ENCODE assay signal across 8 cellular contexts in the genomic region with DNA sequence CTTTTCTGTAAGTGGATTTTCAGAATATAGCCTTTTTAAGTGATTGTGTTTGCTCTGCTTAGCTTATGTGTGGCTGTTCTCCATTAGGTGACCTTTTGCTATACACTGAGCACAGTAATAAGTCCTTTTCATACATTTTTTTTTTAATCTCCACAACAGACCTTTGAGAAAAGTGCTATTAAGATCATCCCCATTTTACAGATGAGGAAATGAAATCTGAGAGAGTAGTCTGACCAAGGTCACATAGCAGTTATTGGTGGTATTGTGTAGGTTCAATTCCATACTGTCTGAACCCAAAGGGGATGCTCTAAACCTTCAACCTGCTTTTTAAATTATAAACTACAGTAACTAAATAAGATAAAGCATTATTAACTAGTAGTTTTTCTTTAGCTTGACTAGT. TPM values are rescaled to one million over a fixed set of nuclear protein-coding genes. Genes with fewer than 3 reads are reported as not detected.
A peak's percentile ranks its signal among the peaks of the same experiment; 100 is the strongest.
DNase-seq lines count a peak whose midpoint lies in the region; ATAC-seq and TF ChIP-seq lines count a peak whose summit lies in the region.
"Had no signal": no experiment of that assay in that cellular context is flagged by ENCODE, and none has a peak within 500 bp of the region (broad histone marks: within the 10 kb centered on the region; RNA-seq: fewer than 3 reads in every experiment).

No MANE protein-coding gene starts in this region.

- H3K9me2 ChIP-seq in HCT116 (ENCODE audit: insufficient read depth) = no peaks in the 10 kb centered on the region

- H3K79me2 ChIP-seq in HCT116 (ENCODE audit: insufficient read depth, low read length) = peaks cover 68% of the 10 kb centered on the region

- H4K20me1 ChIP-seq in HCT116 (ENCODE audit: insufficient read depth) = peaks cover 48% of the 10 kb centered on the region

- peak overlapping the region; percentile 80 for H3K4me2 ChIP-seq in HCT116 (ENCODE audit: low read length)

- H3K27me3 Mint-ChIP-seq in WTC11 (ENCODE audit: low read depth) = no peaks in the 10 kb centered on the region
- H3K27me3 Mint-ChIP-seq in glutamatergic neuron (ENCODE audit: unreplicated experiment) = peaks cover 5% of the 10 kb centered on the region

- peak overlapping the region; percentile 63; the same call in 1 of the 2 replicates for H3K27ac Mint-ChIP-seq in WTC11
- peak overlapping the region; percentile 91 for H3K27ac Mint-ChIP-seq in glutamatergic neuron (ENCODE audit: unreplicated experiment)
- peak overlapping the region; percentile 99 for H3K27ac Mint-ChIP-seq in stimulated activated effector memory CD8-positive, alpha-beta T cell treated with anti-CD3 and anti-CD28 coated beads, Interleukin-12 subunit alpha, Interleukin-12 subunit beta, amount 100 ng/mL, for 72 hours

- H2AFZ ChIP-seq in HCT116 (ENCODE audit: low read depth, low read length, poor library complexity, severe bottlenecking) = no peak overlapping the region

- no peaks in the 10 kb centered on the region for H3K9me3 Mint-ChIP-seq in WTC11
- peaks cover 3% of the 10 kb centered on the region for H3K9me3 Mint-ChIP-seq in glutamatergic neuron (ENCODE audit: unreplicated experiment)
- H3K9me3 Mint-ChIP-seq in stimulated activated effector memory CD8-positive, alpha-beta T cell treated with anti-CD3 and anti-CD28 coated beads, Interleukin-12 subunit alpha, Interleukin-12 subunit beta, amount 100 ng/mL, for 72 hours = no peaks in the 10 kb centered on the region

- POLR2A ChIA-PET in HCT116 (lab: Charles Lee) (no interaction called here), WTC11 (lab: Charles Lee) (no interaction called here), HEK293T (lab: Yijun Ruan, JAX) (interaction anchor here (0.6 kb wide), 1 partner anchor 173 kb away, joined by 4 read pairs; no protein-coding TSS in a partner anchor)

- H3K36me3 Mint-ChIP-seq in WTC11 (peaks cover 4% of the 10 kb centered on the region), glutamatergic neuron (ENCODE audit: unreplicated experiment) (no peaks in the 10 kb centered on the region)
- H3K36me3 Mint-ChIP-seq in stimulated activated effector memory CD8-positive, alpha-beta T cell treated with anti-CD3 and anti-CD28 coated beads, Interleukin-12 subunit alpha, Interleukin-12 subunit beta, amount 100 ng/mL, for 72 hours = peaks cover 71% of the 10 kb centered on the region

- no peaks in the 10 kb centered on the region for H3K9me3 ChIP-seq in HCT116 (ENCODE audit: control insufficient read depth in 1 of 2, insufficient read depth in 1 of 2, low read depth in 1 of 2, low read length in 2 of 2)

- no peak for TF ChIP-seq POLR2A in HCT116 (IDR thresholded peaks at IDR 0.05; ENCODE audit: borderline replicate concordance, extremely low read depth, insufficient read depth, insufficient read length)

- TF ChIP-seq CTCF in HCT116 (IDR thresholded peaks at IDR 0.05 in 2 of 3, conservative IDR thresholded peaks at IDR 0.05 in 1 of 3; ENCODE audit: borderline replicate concordance in 1 of 3, insufficient read depth in 1 of 3, low read depth in 2 of 3, low read length in 2 of 3) (no peak), WTC11 (IDR thresholded peaks at IDR 0.05) (no peak), glutamatergic neuron (IDR thresholded peaks at IDR 0.05; ENCODE audit: partially characterized antibody, unreplicated experiment) (no peak)

- H3K4me3 ChIP-seq in HCT116 (replicated peaks in 1 of 2; ENCODE audit: low read depth in 1 of 2, low read length in 2 of 2) = peak overlapping the region; percentile 95 to 98

- peaks cover 9 to 14% of the 10 kb centered on the region in 2 experiments for H3K4me1 ChIP-seq in HCT116 (ENCODE audit: control insufficient read depth in 1 of 2, insufficient read depth in 2 of 2, low read length in 2 of 2)

- H3K4me3 Mint-ChIP-seq in WTC11 = peak overlapping the region; percentile 95
- H3K4me3 Mint-ChIP-seq in glutamatergic neuron (ENCODE audit: unreplicated experiment) = peak overlapping the region; percentile 100
- H3K4me3 Mint-ChIP-seq in stimulated activated effector memory CD8-positive, alpha-beta T cell treated with anti-CD3 and anti-CD28 coated beads, Interleukin-12 subunit alpha, Interleukin-12 subunit beta, amount 100 ng/mL, for 72 hours = peak overlapping the region; percentile 96

- H3K27ac ChIP-seq in HCT116 (ENCODE audit: low read depth, low read length) = no peak overlapping the region

- intact Hi-C loops in HCT116 (cut with micrococcal nuclease) = no loop called here

- no peaks in the 10 kb centered on the region for H3K27me3 ChIP-seq in HCT116 (ENCODE audit: insufficient read depth, low read length)

- H3K4me1 Mint-ChIP-seq in WTC11 (peaks cover 49% of the 10 kb centered on the region), glutamatergic neuron (ENCODE audit: low read depth, unreplicated experiment) (peaks cover 33% of the 10 kb centered on the region)
- peaks cover 60% of the 10 kb centered on the region for H3K4me1 Mint-ChIP-seq in stimulated activated effector memory CD8-positive, alpha-beta T cell treated with anti-CD3 and anti-CD28 coated beads, Interleukin-12 subunit alpha, Interleukin-12 subunit beta, amount 100 ng/mL, for 72 hours

- no peak for DNase-seq in HCT116 (ENCODE audit: low read depth, low spot score)
- no peak for DNase-seq in WTC11 (ENCODE audit: low spot score)
- DNase-seq in glutamatergic neuron = no peak
- DNase-seq in stimulated activated effector memory CD8-positive, alpha-beta T cell treated with anti-CD3 and anti-CD28 coated beads, Interleukin-12 subunit alpha, Interleukin-12 subunit beta, amount 100 ng/mL, for 72 hours (ENCODE audit: low spot score in 2 of 2) = no peak
- no peak for DNase-seq in HEK293T (ENCODE audit: extremely low spot score)
- DNase-seq in retina = no peak
- DNase-seq: NCI-H524 treated with DMSO at 0.1 percent for 48 hours had no signal

- RAD21 ChIA-PET in HCT116 (lab: Charles Lee; ENCODE audit: low non-redundant PET in 1 of 2, low total read pairs in 2 of 2, uncharacterized antibody in 2 of 2, unreplicated experiment in 2 of 2) = no interaction called here

- peaks cover 5 to 16% of the 10 kb centered on the region in 2 experiments; a peak in 3 of 4 replicates for H3K36me3 ChIP-seq in HCT116 (ENCODE audit: control insufficient read depth in 1 of 2, insufficient read depth in 2 of 2, low read length in 2 of 2)

- BruUV-seq in HCT116 (replicated peaks; lab: Mats Ljungman, UMichigan) = no TSS peak

- peak overlapping the region; percentile 98 for H3K9ac ChIP-seq in HCT116 (ENCODE audit: low read length)

- ATAC-seq in HCT116 (no peak), WTC11 (no peak), GM18511 (IDR thresholded peaks at IDR 0.05; ENCODE audit: unreplicated experiment) (no peak)
- no peak for ATAC-seq in stimulated activated effector memory CD8-positive, alpha-beta T cell treated with anti-CD3 and anti-CD28 coated beads, Interleukin-12 subunit alpha, Interleukin-12 subunit beta, amount 100 ng/mL, for 72 hours

- CTCF ChIA-PET in HCT116 (lab: Charles Lee) (no interaction called here), WTC11 (lab: Charles Lee) (no interaction called here), HEK293T (lab: Yijun Ruan, JAX) (no interaction called here)

- TF ChIP-seq RAD21 in HCT116 (IDR thresholded peaks at IDR 0.05; ENCODE audit: low read depth) = no peak

TF ChIP-seq in HCT116, 20 proteins besides CTCF, POLR2A, EP300 and RAD21 (continues in another document):
- no peak for TF ChIP-seq POLR2AphosphoS5 (IDR thresholded peaks at IDR 0.05; ENCODE audit: low read depth, low read length)
- TF ChIP-seq YY1 (IDR thresholded peaks at IDR 0.05; ENCODE audit: extremely low read depth, insufficient replicate concordance, low read depth, low read length) = no peak
- TF ChIP-seq JUND (IDR thresholded peaks at IDR 0.05) = no peak
- TF ChIP-seq, protein P1, sequence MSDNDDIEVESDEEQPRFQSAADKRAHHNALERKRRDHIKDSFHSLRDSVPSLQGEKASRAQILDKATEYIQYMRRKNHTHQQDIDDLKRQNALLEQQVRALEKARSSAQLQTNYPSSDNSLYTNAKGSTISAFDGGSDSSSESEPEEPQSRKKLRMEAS (IDR thresholded peaks at IDR 0.05) = no peak
- TF ChIP-seq ZNF274 (IDR thresholded peaks at IDR 0.05; ENCODE audit: low read depth, low read length) = no peak
- no peak for TF ChIP-seq ELF1 (IDR thresholded peaks at IDR 0.05; ENCODE audit: borderline replicate concordance, low read depth)

TF ChIP-seq in WTC11, 78 proteins besides CTCF, POLR2A, EP300 and RAD21 (continues in another document):
- TF ChIP-seq ZNF138 (CRISPR knock-in tag; conservative IDR thresholded peaks at IDR 0.05) (no peak), KAT7 (CRISPR knock-in tag; IDR thresholded peaks at IDR 0.05; ENCODE audit: borderline replicate concordance) (no peak), MYBL2 (CRISPR knock-in tag; IDR thresholded peaks at IDR 0.05) (no peak), TEAD4 (CRISPR knock-in tag; IDR thresholded peaks at IDR 0.05) (no peak), ZNF671 (CRISPR knock-in tag; IDR thresholded peaks at IDR 0.05) (no peak), RORB (CRISPR knock-in tag; IDR thresholded peaks at IDR 0.05) (no peak)

TF ChIP-seq in HEK293T, 16 proteins besides CTCF, POLR2A, EP300 and RAD21 (continues in another document):
- TF ChIP-seq TARDBP (IDR thresholded peaks at IDR 0.05) (no peak), ARNT (IDR thresholded peaks at IDR 0.05) (no peak), SP1 (IDR thresholded peaks at IDR 0.05) (no peak), BHLHE40 (IDR thresholded peaks at IDR 0.05; ENCODE audit: borderline replicate concordance) (no peak), ZNF384 (IDR thresholded peaks at IDR 0.05) (no peak), NFRKB (IDR thresholded peaks at IDR 0.05) (no peak), FOXA1 (IDR thresholded peaks at IDR 0.05) (no peak), FOXM1 (IDR thresholded peaks at IDR 0.05; ENCODE audit: borderline replicate concordance) (no peak), LEF1 (IDR thresholded peaks at IDR 0.05; ENCODE audit: borderline replicate concordance) (no peak), CTBP1 (IDR thresholded peaks at IDR 0.05; ENCODE audit: borderline replicate concordance) (no peak), FOXK2 (IDR thresholded peaks at IDR 0.05) (no peak), L3MBTL2 (conservative IDR thresholded peaks at IDR 0.05) (no peak), ELF4 (IDR thresholded peaks at IDR 0.05) (no peak), SUZ12 (IDR thresholded peaks at IDR 0.05) (no peak)
- TF ChIP-seq, protein P2, sequence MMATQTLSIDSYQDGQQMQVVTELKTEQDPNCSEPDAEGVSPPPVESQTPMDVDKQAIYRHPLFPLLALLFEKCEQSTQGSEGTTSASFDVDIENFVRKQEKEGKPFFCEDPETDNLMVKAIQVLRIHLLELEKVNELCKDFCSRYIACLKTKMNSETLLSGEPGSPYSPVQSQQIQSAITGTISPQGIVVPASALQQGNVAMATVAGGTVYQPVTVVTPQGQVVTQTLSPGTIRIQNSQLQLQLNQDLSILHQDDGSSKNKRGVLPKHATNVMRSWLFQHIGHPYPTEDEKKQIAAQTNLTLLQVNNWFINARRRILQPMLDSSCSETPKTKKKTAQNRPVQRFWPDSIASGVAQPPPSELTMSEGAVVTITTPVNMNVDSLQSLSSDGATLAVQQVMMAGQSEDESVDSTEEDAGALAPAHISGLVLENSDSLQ (IDR thresholded peaks at IDR 0.05) = no peak

RNA-seq across cellular contexts. Expression of a gene that starts 1.7 kb away (rescaled TPM):
- 154 TPM for total RNA-seq in HCT116 (2021; ENCODE audit: unreplicated experiment)
- polyA plus RNA-seq in HCT116 (2012) = 64.1 and 72.8 TPM in 2 replicates
- total RNA-seq in WTC11 (2021) = 199 to 236 TPM (median 203 TPM) in 3 replicates
- total RNA-seq in glutamatergic neuron (ENCODE audit: unreplicated experiment) = 201 TPM
